Comparison of ENCODE assay signal across 8 cellular contexts in genomic region chr1:26771643-26772321, GRCh38. TPM values are rescaled to one million over a fixed set of nuclear protein-coding genes. Genes with fewer than 3 reads are reported as not detected.
DNase-seq lines count a peak whose midpoint lies in the region; ATAC-seq and TF ChIP-seq lines count a peak whose summit lies in the region.

No MANE protein-coding gene starts in this region.

- no peak overlapping the region for H3K4me3 Mint-ChIP-seq in T-helper 17 cell

- H3K9me3 ChIP-seq in T-helper 17 cell (ENCODE audit: control insufficient read depth, low read length, poor library complexity, severe bottlenecking) (no peaks in the 10 kb centered on the region), esophagus squamous epithelium (no peaks in the 10 kb centered on the region), neutrophil (no peaks in the 10 kb centered on the region)

- no peak for TF ChIP-seq POLR2A in esophagus squamous epithelium (IDR thresholded peaks at IDR 0.05)

- TF ChIP-seq CTCF in esophagus squamous epithelium (IDR thresholded peaks at IDR 0.05) (no peak), neutrophil (IDR thresholded peaks at IDR 0.05) (no peak)

- no peaks in the 10 kb centered on the region for H3K27me3 Mint-ChIP-seq in T-helper 17 cell

- DNase-seq in ACHN, result peak; percentile 95
- peak; percentile 25 for DNase-seq in GM19240 (ENCODE audit: insufficient read length, low spot score)
- no peak for DNase-seq in T-helper 17 cell
- DNase-seq in esophagus squamous epithelium (lab: John Stamatoyannopoulos, UW), result no peak
- DNase-seq in NCI-H1092 (lab: John Stamatoyannopoulos, UW), result no peak
- no peak for DNase-seq in occipital lobe (lab: John Stamatoyannopoulos, UW)

- H3K36me3 Mint-ChIP-seq in T-helper 17 cell (ENCODE audit: low read depth), result peaks cover 8% of the 10 kb centered on the region

- H3K27ac Mint-ChIP-seq in T-helper 17 cell, result peak overlapping the region; percentile 75

- H3K4me1 ChIP-seq in esophagus squamous epithelium (peaks cover 12 to 53% (median 30%) of the 10 kb centered on the region in 3 donors), neutrophil (ENCODE audit: control insufficient read depth in 1 of 2, insufficient read depth in 1 of 2, low read depth in 1 of 2, low read length in 1 of 2) (no peaks in the 10 kb centered on the region)

- H3K36me3 ChIP-seq in esophagus squamous epithelium (peaks cover 49 to 100% (median 69%) of the 10 kb centered on the region in 3 donors), neutrophil (peaks cover 99% of the 10 kb centered on the region)

- H3K4me1 Mint-ChIP-seq in T-helper 17 cell, result peaks cover 8% of the 10 kb centered on the region

- 52 to 60% methylated on average over 2 of the region's 2 CpGs for WGBS in esophagus squamous epithelium, 2 donors

- H3K27me3 ChIP-seq in esophagus squamous epithelium, result no peaks in the 10 kb centered on the region
- H3K27me3 ChIP-seq in neutrophil, result no peaks in the 10 kb centered on the region

- in situ Hi-C loops in ACHN (cut with HindIII; ENCODE audit: low pct_ligation_motif_present, low pct_unique_long_range_greater_than_20kb, low sequenced_read_pairs), result no loop called here

- H3K4me3 ChIP-seq in esophagus squamous epithelium (no peak overlapping the region), neutrophil (ENCODE audit: low read depth in 1 of 2, low read length in 1 of 2) (no peak overlapping the region)

- ATAC-seq in T-helper 17 cell, result no peak
- no peak for ATAC-seq in GM21447 (IDR thresholded peaks at IDR 0.05; ENCODE audit: unreplicated experiment)

- peak overlapping the region; percentile 62 to 77 (median 72) for H3K27ac ChIP-seq in esophagus squamous epithelium
- H3K27ac ChIP-seq in neutrophil, result peak overlapping the region; percentile 48

- intact Hi-C loops in esophagus squamous epithelium (cut with DNase I), result no loop called here

RNA-seq across cellular contexts. Expression of gene PIGV, which starts 16.0 kb away (rescaled TPM):
- 10 to 100 TPM; 12.0 to 14.3 TPM for total RNA-seq in T-helper 17 cell
- total RNA-seq in esophagus squamous epithelium, result 10 to 100 TPM in 3 of 4 donors, 1 to 10 TPM in 1; 9.9 to 20.9 (median 13.1) TPM
- total RNA-seq in occipital lobe, result 9.5 TPM

RNA-seq across cellular contexts. Expression of gene ZDHHC18, which starts 54.7 kb away (rescaled TPM):
- 10 to 100 TPM; 70.2 to 71.2 TPM for total RNA-seq in T-helper 17 cell
- total RNA-seq in esophagus squamous epithelium, result 10 to 100 TPM; 24.5 to 34.4 (median 29.4) TPM
- total RNA-seq in occipital lobe, result 19.2 TPM

Comparison
In these comparisons a context has a peak if more than half of its experiments do, and no peak if none do; other contexts are left out.
1. DNase-seq: peak in ACHN (single experiment) and GM19240 (single experiment); none in T-helper 17 cell (0 of 3), esophagus squamous epithelium (single experiment), NCI-H1092 (single experiment) and occipital lobe (single experiment).